In the genomic region with DNA sequence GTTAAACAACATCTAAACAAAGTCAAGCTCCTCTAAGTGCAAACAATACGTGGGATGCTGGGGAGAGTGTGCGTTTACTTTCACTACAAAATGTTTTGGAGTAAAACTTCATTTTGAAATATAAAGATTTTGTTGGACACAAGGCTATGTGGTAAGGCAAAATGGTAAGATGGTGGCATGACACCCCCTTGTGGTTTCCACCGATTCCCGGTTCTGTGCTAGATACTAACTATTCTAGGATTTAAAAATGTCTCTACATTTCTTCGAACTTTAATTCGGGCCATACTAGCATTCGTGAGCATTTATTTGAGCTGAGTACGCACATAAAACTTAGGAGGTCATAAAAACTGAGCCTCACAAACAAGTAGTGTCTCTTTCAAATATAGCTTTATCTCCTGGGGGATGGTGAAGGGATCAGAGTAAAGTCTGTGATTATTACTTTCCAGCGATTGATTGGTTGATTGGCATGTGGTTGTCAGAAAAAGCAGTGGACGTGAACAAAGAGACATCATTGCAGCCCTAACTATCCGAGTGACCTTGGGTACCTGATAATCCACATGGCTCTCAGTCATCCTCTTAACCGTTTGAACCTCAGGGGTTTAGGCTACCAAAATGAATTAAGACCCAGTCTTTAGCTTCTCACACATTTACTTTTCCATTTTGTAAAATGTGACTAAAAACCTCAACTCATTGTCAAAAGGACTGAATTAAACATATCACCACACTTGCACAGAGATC, we compare ENCODE assay signal across 7 cellular contexts. TPM values are rescaled to one million over a fixed set of nuclear protein-coding genes. Genes with fewer than 3 reads are reported as not detected.
DNase-seq lines count a peak whose midpoint lies in the region; ATAC-seq lines count a peak whose summit lies in the region.

No MANE protein-coding gene starts in this region.

- DNase-seq in Daoy (ENCODE audit: low read depth) (peak; percentile 56), SHP77 treated with DMSO at 0.1 percent for 48 hours (lab: John Stamatoyannopoulos, UW) (peak; percentile 56), myocyte (ENCODE audit: low read depth) (peak; percentile 36)
- no peak for DNase-seq in central memory CD4-positive, alpha-beta T cell

- H3K4me1 ChIP-seq in HUES6 (ENCODE audit: control insufficient read depth, insufficient read depth, low read length) = peaks cover 14% of the 10 kb centered on the region; the same call in 1 of the 2 replicates
- peaks cover 20 to 25% of the 10 kb centered on the region in 2 donors for H3K4me1 ChIP-seq in duodenal mucosa (ENCODE audit: control insufficient read depth in 1 of 2, insufficient read depth in 2 of 2, low read length in 2 of 2)

- no peaks in the 10 kb centered on the region for H3K27me3 ChIP-seq in HUES6 (ENCODE audit: control insufficient read depth, insufficient read depth, low read length)
- H3K27me3 ChIP-seq in duodenal mucosa (ENCODE audit: control insufficient read depth in 1 of 2, insufficient read depth in 2 of 2, low read length in 2 of 2) = peaks cover 0 to 3% of the 10 kb centered on the region in 2 donors

- H3K9me3 ChIP-seq in HUES6 (ENCODE audit: control insufficient read depth, insufficient read depth, low read depth, low read length) (no peaks in the 10 kb centered on the region), duodenal mucosa (ENCODE audit: control insufficient read depth in 1 of 2, low read length in 2 of 2) (no peaks in the 10 kb centered on the region)

- peaks cover 9% of the 10 kb centered on the region for H3K36me3 ChIP-seq in HUES6 (ENCODE audit: control insufficient read depth, insufficient read depth, low read length)
- no peaks in the 10 kb centered on the region for H3K36me3 ChIP-seq in duodenal mucosa (ENCODE audit: control insufficient read depth in 1 of 2, insufficient read depth in 2 of 2, low read length in 2 of 2)

- no peak overlapping the region for H3K27ac ChIP-seq in HUES6 (ENCODE audit: low read depth, low read length)
- no peak overlapping the region for H3K27ac ChIP-seq in duodenal mucosa (ENCODE audit: low read depth, low read length)

- H3K9ac ChIP-seq in HUES6 (ENCODE audit: low read length) = no peak overlapping the region
- H3K9ac ChIP-seq in duodenal mucosa (ENCODE audit: low read depth in 1 of 2, low read length in 2 of 2) = peak overlapping the region in 1 of 2 donors; percentile 82

- H3K4me3 ChIP-seq in HUES6 (ENCODE audit: low read depth, low read length) (peak overlapping the region; percentile 69), duodenal mucosa (ENCODE audit: low read depth in 1 of 2, low read length in 2 of 2) (peak overlapping the region; percentile 77 to 91)

- no peak for ATAC-seq in GM21529 (IDR thresholded peaks at IDR 0.05; ENCODE audit: unreplicated experiment)

RNA-seq across cellular contexts. Expression of gene ZNF639, which starts 1.1 kb away (rescaled TPM):
- total RNA-seq in Daoy (2014; rRNA removed; shearing (Covaris generic)) = 61.1 and 63.6 TPM in 2 replicates
- total RNA-seq in myocyte = 53.6 and 55.2 TPM in 2 replicates
- polyA plus RNA-seq in myocyte (2012) = 18.0 TPM

RNA-seq across cellular contexts. Expression of gene MFN1, which starts 25.8 kb away (rescaled TPM):
- 38.7 and 50.9 TPM in 2 replicates for total RNA-seq in Daoy (2014; rRNA removed; shearing (Covaris generic))
- 51.0 and 78.1 TPM in 2 replicates for total RNA-seq in myocyte
- polyA plus RNA-seq in myocyte (2012) = 19.4 TPM
